In the genomic region with DNA sequence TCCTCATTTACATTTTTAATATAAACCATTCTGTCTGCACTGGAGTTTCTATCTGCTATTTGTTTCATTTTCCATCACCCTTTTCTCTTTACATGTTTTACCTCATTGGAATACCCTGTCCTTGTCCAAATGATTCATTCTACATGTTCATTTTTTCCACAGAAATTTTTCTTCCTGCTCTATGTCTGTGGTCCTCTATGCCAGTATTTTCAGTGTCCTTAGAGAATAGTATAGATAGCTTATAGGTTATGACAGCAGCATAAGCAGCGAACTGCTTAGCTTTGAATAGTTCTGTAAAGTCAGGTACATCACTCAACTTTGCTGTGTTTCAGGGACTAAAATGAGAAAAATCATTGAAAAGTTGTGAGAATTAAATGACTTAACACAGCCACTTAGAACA, we compare ENCODE assay signal across 15 cellular contexts.
"Had no signal": no experiment of that assay in that cellular context is flagged by ENCODE, and none has a peak within 500 bp of the region (broad histone marks: within the 10 kb centered on the region; RNA-seq: fewer than 3 reads in every experiment).

No MANE protein-coding gene starts in this region.

- H3K36me3 Mint-ChIP-seq: immature natural killer cell; stimulated activated effector memory CD8-positive, alpha-beta T cell treated with anti-CD3 and anti-CD28 coated beads, Interleukin-12 subunit alpha, Interleukin-12 subunit beta, amount 100 ng/mL, for 72 hours had no signal

- DNase-seq: activated CD4-positive, alpha-beta T cell treated with anti-CD3 and anti-CD28 coated beads, Interleukin-2, amount 10 ng/mL, durations not matched to agents 7 days and 5 days; activated CD4-positive, CD25-positive, alpha-beta regulatory T cell; activated naive CD8-positive, alpha-beta T cell treated with anti-CD3 and anti-CD28 coated beads, Interleukin-2, amount 10 ng/mL, durations not matched to agents 7 days and 5 days; cortex of kidney; immature natural killer cell; left ventricle myocardium inferior; naive thymus-derived CD4-positive, alpha-beta T cell; stimulated activated CD4-positive, alpha-beta T cell treated with anti-CD3 and anti-CD28 coated beads, Interleukin-4, amount 100 ng/mL, for 24 hours; upper lobe of right lung had no signal

- H3K4me1 Mint-ChIP-seq: memory B cell had no signal

- H3K4me1 ChIP-seq: gastroesophageal sphincter, left ventricle myocardium inferior, upper lobe of right lung had no signal

- H3K27me3 ChIP-seq: gastroesophageal sphincter, neutrophil, upper lobe of right lung had no signal

- H3K9me3 ChIP-seq: gastroesophageal sphincter, neutrophil, upper lobe of right lung had no signal

- ATAC-seq: gastroesophageal sphincter; naive thymus-derived CD4-positive, alpha-beta T cell; sciatic nerve; stimulated activated effector memory CD8-positive, alpha-beta T cell treated with anti-CD3 and anti-CD28 coated beads, Interleukin-12 subunit alpha, Interleukin-12 subunit beta, amount 100 ng/mL, for 72 hours; upper lobe of right lung had no signal

- H3K27ac Mint-ChIP-seq: activated CD4-positive, alpha-beta T cell treated with anti-CD3 and anti-CD28 coated beads, Interleukin-2, amount 10 ng/mL, durations not matched to agents 7 days and 5 days; activated naive CD8-positive, alpha-beta T cell treated with anti-CD3 and anti-CD28 coated beads, Interleukin-2, amount 10 ng/mL, durations not matched to agents 7 days and 5 days; immature natural killer cell; memory B cell; naive thymus-derived CD4-positive, alpha-beta T cell; stimulated activated effector memory CD8-positive, alpha-beta T cell treated with anti-CD3 and anti-CD28 coated beads, Interleukin-12 subunit alpha, Interleukin-12 subunit beta, amount 100 ng/mL, for 72 hours had no signal

- H3K4me3 Mint-ChIP-seq: activated CD4-positive, alpha-beta T cell treated with anti-CD3 and anti-CD28 coated beads, Interleukin-2, amount 10 ng/mL, durations not matched to agents 7 days and 5 days; activated naive CD8-positive, alpha-beta T cell treated with anti-CD3 and anti-CD28 coated beads, Interleukin-2, amount 10 ng/mL, durations not matched to agents 7 days and 5 days; immature natural killer cell; memory B cell; naive thymus-derived CD4-positive, alpha-beta T cell; stimulated activated effector memory CD8-positive, alpha-beta T cell treated with anti-CD3 and anti-CD28 coated beads, Interleukin-12 subunit alpha, Interleukin-12 subunit beta, amount 100 ng/mL, for 72 hours had no signal

- H3K36me3 ChIP-seq: gastroesophageal sphincter, left ventricle myocardium inferior, neutrophil, upper lobe of right lung had no signal

- H3K9me3 Mint-ChIP-seq: immature natural killer cell had no signal

- H3K27me3 Mint-ChIP-seq: activated CD4-positive, alpha-beta T cell treated with anti-CD3 and anti-CD28 coated beads, Interleukin-2, amount 10 ng/mL, durations not matched to agents 7 days and 5 days; activated naive CD8-positive, alpha-beta T cell treated with anti-CD3 and anti-CD28 coated beads, Interleukin-2, amount 10 ng/mL, durations not matched to agents 7 days and 5 days; memory B cell had no signal

- H3K4me3 ChIP-seq: gastroesophageal sphincter, left ventricle myocardium inferior, SK-N-MC, upper lobe of right lung had no signal
